ENCODE assay signal across 21 cellular contexts in the genomic region with DNA sequence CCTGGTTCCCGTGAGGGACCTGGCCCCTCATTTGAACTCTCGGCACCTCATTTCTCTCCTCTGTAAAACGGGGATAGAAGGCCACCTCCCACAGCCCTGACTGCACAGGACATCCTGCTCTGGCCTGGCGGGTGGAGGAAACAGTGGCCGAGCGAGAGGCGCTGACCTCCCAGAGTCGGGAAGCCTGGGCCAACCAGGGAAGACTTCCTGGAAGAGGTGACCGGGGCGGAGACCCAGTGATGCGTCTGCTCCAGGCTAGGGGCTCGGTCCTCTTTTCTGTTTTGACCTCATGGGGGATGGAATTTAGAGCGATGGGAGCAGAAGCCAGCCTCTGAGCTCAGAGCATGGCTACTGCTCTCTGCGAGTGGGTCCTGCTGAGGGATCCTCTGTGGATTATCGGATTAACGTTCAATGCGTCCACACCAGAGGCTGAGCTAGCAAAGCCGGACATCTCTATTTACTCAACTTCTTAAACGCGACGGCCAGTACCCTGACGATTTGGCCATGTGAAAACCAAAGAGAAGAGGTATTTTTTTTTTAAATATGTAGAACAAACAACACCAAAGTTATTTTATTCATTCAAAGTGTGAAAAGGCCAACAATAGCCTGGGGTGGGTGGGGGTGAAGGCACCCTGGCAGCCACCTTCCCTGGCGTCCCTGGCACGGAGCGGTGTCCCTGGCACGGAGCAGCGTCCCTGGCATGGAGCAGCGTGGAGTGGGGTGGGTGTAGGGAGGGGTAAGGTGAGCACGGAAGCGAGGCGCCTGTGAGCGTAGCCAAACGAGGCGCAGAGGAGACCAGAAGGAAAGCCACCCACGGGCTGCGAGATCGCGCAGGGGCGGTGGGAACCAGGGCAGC. TPM values are rescaled to one million over a fixed set of nuclear protein-coding genes. Genes with fewer than 3 reads are reported as not detected.
A peak's percentile ranks its signal among the peaks of the same experiment; 100 is the strongest.
DNase-seq lines count a peak whose midpoint lies in the region; ATAC-seq, FAIRE-seq and TF ChIP-seq lines count a peak whose summit lies in the region.
"Had no signal": no experiment of that assay in that cellular context is flagged by ENCODE, and none has a peak within 500 bp of the region (broad histone marks: within the 10 kb centered on the region; RNA-seq: fewer than 3 reads in every experiment).

No MANE protein-coding gene starts in this region.

- peak overlapping the region; percentile 41 for H3K4me2 ChIP-seq in PC-3 (ENCODE audit: low read length)

- peaks cover 7% of the 10 kb centered on the region for H3K4me1 Mint-ChIP-seq in Caco-2 (ENCODE audit: low read depth, unreplicated experiment)
- H3K4me1 Mint-ChIP-seq: nephron had no signal

- H3K27ac ChIP-seq in PC-3 (ENCODE audit: low read length) (no peak overlapping the region), heart right ventricle (no peak overlapping the region), pancreas (no peak overlapping the region), spleen (no peak overlapping the region)
- H3K27ac ChIP-seq: epithelial cell of prostate, gastrocnemius medialis had no signal

- no peak overlapping the region for H3K4me3 Mint-ChIP-seq in Caco-2 (ENCODE audit: unreplicated experiment)
- H3K4me3 Mint-ChIP-seq: activated CD8-positive, alpha-beta memory T cell treated with anti-CD3 and anti-CD28 coated beads, Interleukin-2, amount 10 ng/mL, durations not matched to agents 7 days and 5 days; nephron; T-helper 17 cell had no signal

- H3F3A ChIP-seq in PC-3 (ENCODE audit: low read length, unreplicated experiment) = no peaks in the 10 kb centered on the region

- H3K4me1 ChIP-seq in Caco-2 = peaks cover 6% of the 10 kb centered on the region
- no peaks in the 10 kb centered on the region for H3K4me1 ChIP-seq in PC-3 (ENCODE audit: insufficient read depth, low read length)
- peaks cover 0 to 9% (median 0%) of the 10 kb centered on the region in 9 donors for H3K4me1 ChIP-seq in heart right ventricle
- no peaks in the 10 kb centered on the region for H3K4me1 ChIP-seq in pancreas
- H3K4me1 ChIP-seq in spleen = peaks cover 0 to 12% (median 2%) of the 10 kb centered on the region in 6 donors
- H3K4me1 ChIP-seq: gastrocnemius medialis had no signal

- H3K9me3 Mint-ChIP-seq in Caco-2 (ENCODE audit: unreplicated experiment) = no peaks in the 10 kb centered on the region

- H3K36me3 ChIP-seq in Caco-2 (ENCODE audit: control insufficient read depth, insufficient read depth, low read length) (no peaks in the 10 kb centered on the region), PC-3 (ENCODE audit: low read depth, low read length) (no peaks in the 10 kb centered on the region), heart right ventricle (no peaks in the 10 kb centered on the region), pancreas (no peaks in the 10 kb centered on the region), spleen (no peaks in the 10 kb centered on the region)
- H3K36me3 ChIP-seq: gastrocnemius medialis had no signal

- CTCF ChIA-PET in Caco-2 (lab: Charles Lee) (no interaction called here), PC-3 (lab: Charles Lee) (no interaction called here)

- no peaks in the 10 kb centered on the region for H4K20me1 ChIP-seq in PC-3 (ENCODE audit: low read length)

- no peak for DNase-seq in Caco-2
- DNase-seq in PC-3 = no peak
- peak in 1 of 2 donors; percentile 45 for DNase-seq in heart right ventricle
- DNase-seq in pancreas = peak in 2 of 6 donors; percentile 60 to 62
- no peak for DNase-seq in D341Med (ENCODE audit: low spot score)
- DNase-seq in spleen = no peak
- DNase-seq in posterior vena cava (ENCODE audit: low spot score) = no peak
- DNase-seq: activated CD8-positive, alpha-beta memory T cell treated with anti-CD3 and anti-CD28 coated beads, Interleukin-2, amount 10 ng/mL, durations not matched to agents 7 days and 5 days; amniotic stem cell; gastrocnemius medialis; IMR-90; mesenchymal stem cell; NCI-H1930; NCI-H446 treated with DMSO at 0.1 percent for 48 hours; retina; T-helper 17 cell had no signal

- TF ChIP-seq CTCF in Caco-2 (IDR thresholded peaks at IDR 0.05; ENCODE audit: insufficient read depth in 1 of 2, low read depth in 1 of 2, low read length in 1 of 2, severe bottlenecking in 1 of 2, unreplicated experiment in 1 of 2) (no peak), PC-3 (conservative IDR thresholded peaks at IDR 0.05; ENCODE audit: low read depth, low read length) (no peak), heart right ventricle (IDR thresholded peaks at IDR 0.05) (no peak), pancreas (IDR thresholded peaks at IDR 0.05) (no peak), spleen (IDR thresholded peaks at IDR 0.05 in 8 of 11, conservative IDR thresholded peaks at IDR 0.05 in 3 of 11) (no peak)

- no peak overlapping the region for H3K9ac ChIP-seq in PC-3 (ENCODE audit: low read length)

- FAIRE-seq in pancreas (lab: Jason Lieb, UNC) = no peak
- FAIRE-seq: colon had no signal

- H3K9me2 ChIP-seq in PC-3 (replicated peaks; ENCODE audit: low read length) = no peaks in the 10 kb centered on the region

- H3K9me3 ChIP-seq in Caco-2 (no peaks in the 10 kb centered on the region), PC-3 (ENCODE audit: low read length) (no peaks in the 10 kb centered on the region), heart right ventricle (no peaks in the 10 kb centered on the region), pancreas (no peaks in the 10 kb centered on the region), spleen (peaks cover 0 to 1% (median 0%) of the 10 kb centered on the region in 8 donors)
- H3K9me3 ChIP-seq: gastrocnemius medialis had no signal

- ATAC-seq in PC-3 (peak; percentile 42; the same call in 1 of the 2 replicates), heart right ventricle (peak in 5 of 8 donors; percentile 47 to 98 (median 89)), pancreas (peak in 3 of 4 donors; percentile 24 to 72 (median 60)), GM18502 (IDR thresholded peaks at IDR 0.05; ENCODE audit: poor library complexity, unreplicated experiment) (no peak)
- ATAC-seq: activated CD4-positive, CD25-positive, alpha-beta regulatory T cell treated with anti-CD3 and anti-CD28 coated beads, Interleukin-2, amount 50 U/mL, for 24 hours; activated CD8-positive, alpha-beta memory T cell treated with anti-CD3 and anti-CD28 coated beads, Interleukin-2, amount 10 ng/mL, durations not matched to agents 7 days and 5 days; gastrocnemius medialis; T-helper 17 cell had no signal

- H3K36me3 Mint-ChIP-seq in Caco-2 (ENCODE audit: insufficient read depth, unreplicated experiment) = peaks cover 4% of the 10 kb centered on the region
- H3K36me3 Mint-ChIP-seq: activated CD8-positive, alpha-beta memory T cell treated with anti-CD3 and anti-CD28 coated beads, Interleukin-2, amount 10 ng/mL, durations not matched to agents 7 days and 5 days had no signal

- intact Hi-C loops in Caco-2 (cut with micrococcal nuclease; ENCODE audit: unreplicated experiment) = no loop called here
- intact Hi-C loops in PC-3 (cut with micrococcal nuclease) = no loop called here
- intact Hi-C loops in heart right ventricle (cut with DNase I) = no loop called here
- intact Hi-C loops in pancreas (cut with DNase I) = no loop called here
- intact Hi-C loops in spleen (cut with DNase I; ENCODE audit: low total_unique reads) = no loop called here
- intact Hi-C loops in posterior vena cava (cut with DNase I) = no loop called here

- no peaks in the 10 kb centered on the region for H3K27me3 Mint-ChIP-seq in Caco-2 (ENCODE audit: insufficient read depth, unreplicated experiment)
- H3K27me3 Mint-ChIP-seq: T-helper 17 cell had no signal

- BruUV-seq in Caco-2 (replicated peaks; lab: Mats Ljungman, UMichigan) (no TSS peak), PC-3 (replicated peaks; lab: Mats Ljungman, UMichigan) (no TSS peak)

- no peak overlapping the region for H3K4me3 ChIP-seq in Caco-2 (ENCODE audit: low read depth, low read length)
- H3K4me3 ChIP-seq in PC-3 (ENCODE audit: low read length) = no peak overlapping the region
- no peak overlapping the region for H3K4me3 ChIP-seq in heart right ventricle
- no peak overlapping the region for H3K4me3 ChIP-seq in pancreas
- H3K4me3 ChIP-seq in spleen = no peak overlapping the region
- H3K4me3 ChIP-seq: gastrocnemius medialis had no signal

- 0 out of 2 replicates have a peak overlapping the region, but pooled peaks have one; percentile 9 for H2AFZ ChIP-seq in PC-3 (ENCODE audit: low read length)

- H3K27ac Mint-ChIP-seq in Caco-2 (ENCODE audit: unreplicated experiment) = peak overlapping the region; percentile 27
- H3K27ac Mint-ChIP-seq: activated CD8-positive, alpha-beta memory T cell treated with anti-CD3 and anti-CD28 coated beads, Interleukin-2, amount 10 ng/mL, durations not matched to agents 7 days and 5 days; T-helper 17 cell had no signal

- no peak for TF ChIP-seq POLR2A in spleen (IDR thresholded peaks at IDR 0.05)

- H3K79me2 ChIP-seq in PC-3 (ENCODE audit: low read length) = no peaks in the 10 kb centered on the region

- H3K27me3 ChIP-seq in Caco-2 (replicated peaks; ENCODE audit: control insufficient read depth, insufficient read depth, low read length) = no peaks in the 10 kb centered on the region
- no peaks in the 10 kb centered on the region for H3K27me3 ChIP-seq in PC-3 (ENCODE audit: low read length)
- H3K27me3 ChIP-seq in heart right ventricle = peaks cover 0 to 15% (median 0%) of the 10 kb centered on the region in 7 donors
- no peaks in the 10 kb centered on the region for H3K27me3 ChIP-seq in pancreas
- peaks cover 0 to 6% (median 0%) of the 10 kb centered on the region in 7 donors for H3K27me3 ChIP-seq in spleen (replicated peaks in 1 of 7)

- 60 to 65% methylated on average over 39 of the region's 39 CpGs for WGBS in heart right ventricle, 2 donors
- WGBS in pancreas, 2 donors = 24 to 27% methylated on average over 39 of the region's 39 CpGs
- 72 to 85% (median 77%) methylated on average over 37 to 39 of the region's 39 CpGs for WGBS in spleen, 5 donors

- POLR2A ChIA-PET in Caco-2 (lab: Charles Lee) (interaction anchor here (1.0 kb wide), 1 partner anchor 30 kb away, joined by 3 read pairs; a partner anchor contains a TSS), PC-3 (lab: Charles Lee; ENCODE audit: unreplicated experiment) (no interaction called here)

RNA-seq across cellular contexts. Expression of a gene that starts 9.2 kb away (rescaled TPM):
- total RNA-seq in Caco-2 (2022) = 0.36 and 0.39 TPM in 2 replicates
- 0.73 and 4.7 TPM in 2 replicates for total RNA-seq in PC-3 (2014; rRNA removed)
- total RNA-seq in heart right ventricle = 1 to 10 TPM in 1 of 10 donors, under 1 TPM in 2, not detected in 7; 0.17 to 4.0 (median 0.38) TPM
- under 1 TPM in 1 of 2 donors, not detected in 1; 0.09 TPM for polyA plus RNA-seq in heart right ventricle
- total RNA-seq in pancreas = 1 to 10 TPM in 2 of 6 donors, under 1 TPM in 3, not detected in 1; 0.35 to 2.4 (median 0.90) TPM
- 1 to 10 TPM in 1 of 2 donors, under 1 TPM in 1; 0.96 to 4.6 TPM for polyA plus RNA-seq in pancreas
- under 1 TPM in 3 of 7 donors, not detected in 4; 0.32 to 0.70 (median 0.51) TPM for total RNA-seq in spleen
- polyA plus RNA-seq in spleen = 1 to 10 TPM in 1 of 3 donors, under 1 TPM in 2; 0.22 to 1.1 (median 0.26) TPM
- under 1 TPM; 0.29 to 0.37 TPM for total RNA-seq in posterior vena cava
- total RNA-seq: activated CD8-positive, alpha-beta memory T cell treated with anti-CD3 and anti-CD28 coated beads, Interleukin-2, amount 10 ng/mL, durations not matched to agents 7 days and 5 days; gastrocnemius medialis; IMR-90; T-helper 17 cell had no signal

RNA-seq across cellular contexts. Expression of a gene that starts 10.6 kb away (rescaled TPM):
- total RNA-seq in Caco-2 (2022) (42.9 and 44.5 TPM in 2 replicates), PC-3 (2014; rRNA removed) (46.1 and 62.5 TPM in 2 replicates), heart right ventricle (10 to 100 TPM; 18.7 to 33.0 (median 24.1) TPM), pancreas (10 to 100 TPM; 11.1 to 25.4 (median 14.1) TPM), spleen (10 to 100 TPM; 24.9 to 60.2 (median 39.5) TPM), posterior vena cava (10 to 100 TPM; 18.2 to 18.6 TPM)
- polyA plus RNA-seq in heart right ventricle (10 to 100 TPM; 29.1 to 62.9 TPM), pancreas (10 to 100 TPM; 40.2 to 72.9 TPM), spleen (10 to 100 TPM; 34.1 to 80.4 (median 37.7) TPM)

RNA-seq across cellular contexts. Expression of a gene that starts 24.5 kb away (rescaled TPM):
- total RNA-seq in Caco-2 (2022) (6.8 and 9.7 TPM in 2 replicates), PC-3 (2014; rRNA removed) (16.4 and 19.4 TPM in 2 replicates), heart right ventricle (10 to 100 TPM in 7 of 10 donors, 1 to 10 TPM in 3; 5.1 to 23.3 (median 10.6) TPM), pancreas (1 to 10 TPM in 4 of 6 donors, under 1 TPM in 2; 0.47 to 4.6 (median 1.1) TPM), spleen (10 to 100 TPM in 6 of 7 donors, 1 to 10 TPM in 1; 7.7 to 25.8 (median 17.6) TPM), posterior vena cava (1 to 10 TPM; 3.6 to 4.1 TPM)
- polyA plus RNA-seq in heart right ventricle (10 to 100 TPM; 17.9 to 80.0 TPM), pancreas (10 to 100 TPM in 1 of 2 donors, 1 to 10 TPM in 1; 6.4 to 17.5 TPM), spleen (10 to 100 TPM; 25.7 to 75.8 (median 32.5) TPM)

RNA-seq across cellular contexts. Expression of a gene that starts 25.1 kb away (rescaled TPM):
- total RNA-seq in Caco-2 (2022) = 3.5 and 4.6 TPM in 2 replicates
- total RNA-seq in PC-3 (2014; rRNA removed) = 3.3 and 5.8 TPM in 2 replicates
- 1 to 10 TPM in 1 of 10 donors, under 1 TPM in 8, not detected in 1; 0.21 to 1.0 (median 0.30) TPM for total RNA-seq in heart right ventricle
- 1 to 10 TPM in 1 of 2 donors, under 1 TPM in 1; 0.77 to 1.7 TPM for polyA plus RNA-seq in heart right ventricle
- under 1 TPM; 0.16 to 0.95 (median 0.25) TPM for total RNA-seq in pancreas
- 1 to 10 TPM; 2.1 to 7.7 TPM for polyA plus RNA-seq in pancreas
- total RNA-seq in spleen = 10 to 100 TPM in 1 of 7 donors, 1 to 10 TPM in 6; 2.9 to 11.9 (median 6.3) TPM
- polyA plus RNA-seq in spleen = 10 to 100 TPM; 12.0 to 23.7 (median 13.9) TPM
- total RNA-seq in posterior vena cava = 1 to 10 TPM in 1 of 2 donors, under 1 TPM in 1; 0.52 to 1.0 TPM
- total RNA-seq: gastrocnemius medialis had no signal

RNA-seq across cellular contexts. Expression of a gene that starts 30.4 kb away (rescaled TPM):
- total RNA-seq in Caco-2 (2022) = 39.7 and 42.6 TPM in 2 replicates
- total RNA-seq in PC-3 (2014; rRNA removed) = 77.3 and 79.0 TPM in 2 replicates
- total RNA-seq in heart right ventricle = 10 to 100 TPM; 23.3 to 40.3 (median 31.0) TPM
- 10 to 100 TPM; 37.3 to 91.1 TPM for polyA plus RNA-seq in heart right ventricle
- 10 to 100 TPM; 12.2 to 25.5 (median 20.1) TPM for total RNA-seq in pancreas
- polyA plus RNA-seq in pancreas = 10 to 100 TPM; 35.2 to 41.7 TPM
- 10 to 100 TPM; 28.6 to 40.9 (median 36.4) TPM for total RNA-seq in spleen
- polyA plus RNA-seq in spleen = 10 to 100 TPM; 49.9 to 77.2 (median 63.4) TPM
- total RNA-seq in posterior vena cava = 10 to 100 TPM; 20.0 to 25.5 TPM
